Comparison of ENCODE assay signal across 1 cellular context in the genomic region with DNA sequence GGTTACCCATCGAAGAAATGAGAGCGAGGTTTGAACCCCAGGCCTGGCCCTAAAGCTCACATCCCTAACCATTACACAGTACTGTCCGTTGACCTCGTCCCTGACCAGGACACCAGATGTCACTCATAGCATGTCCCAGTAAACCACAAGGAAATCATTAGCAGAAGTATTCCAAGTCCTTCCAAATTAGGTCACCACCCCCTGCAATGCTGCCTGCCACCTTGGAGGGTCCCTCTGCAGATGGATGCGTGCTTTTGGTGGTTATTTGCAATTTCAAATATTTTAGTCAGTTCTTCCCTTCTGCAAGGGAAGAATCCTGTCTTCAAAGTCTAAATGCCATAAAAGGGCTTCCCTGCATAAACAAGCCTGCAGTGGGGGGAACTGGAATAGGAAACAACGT.
A peak's percentile ranks its signal among the peaks of the same experiment; 100 is the strongest.
TF ChIP-seq lines count a peak whose summit lies in the region.

No MANE protein-coding gene starts in this region.

TF ChIP-seq in SK-N-SH, 30 proteins besides CTCF, POLR2A, EP300 and RAD21 (continued from another document):
- peak; percentile 44 for TF ChIP-seq PBX3 (IDR thresholded peaks at IDR 0.05)
- TF ChIP-seq RCOR1 (IDR thresholded peaks at IDR 0.05; ENCODE audit: low read length) = no peak
- no peak for TF ChIP-seq YY1 (IDR thresholded peaks at IDR 0.05; ENCODE audit: low read depth)
- TF ChIP-seq JUND (IDR thresholded peaks at IDR 0.05) = no peak
- TF ChIP-seq IRF3 (IDR thresholded peaks at IDR 0.05; ENCODE audit: low read depth, low read length) = no peak
